In the genomic region with DNA sequence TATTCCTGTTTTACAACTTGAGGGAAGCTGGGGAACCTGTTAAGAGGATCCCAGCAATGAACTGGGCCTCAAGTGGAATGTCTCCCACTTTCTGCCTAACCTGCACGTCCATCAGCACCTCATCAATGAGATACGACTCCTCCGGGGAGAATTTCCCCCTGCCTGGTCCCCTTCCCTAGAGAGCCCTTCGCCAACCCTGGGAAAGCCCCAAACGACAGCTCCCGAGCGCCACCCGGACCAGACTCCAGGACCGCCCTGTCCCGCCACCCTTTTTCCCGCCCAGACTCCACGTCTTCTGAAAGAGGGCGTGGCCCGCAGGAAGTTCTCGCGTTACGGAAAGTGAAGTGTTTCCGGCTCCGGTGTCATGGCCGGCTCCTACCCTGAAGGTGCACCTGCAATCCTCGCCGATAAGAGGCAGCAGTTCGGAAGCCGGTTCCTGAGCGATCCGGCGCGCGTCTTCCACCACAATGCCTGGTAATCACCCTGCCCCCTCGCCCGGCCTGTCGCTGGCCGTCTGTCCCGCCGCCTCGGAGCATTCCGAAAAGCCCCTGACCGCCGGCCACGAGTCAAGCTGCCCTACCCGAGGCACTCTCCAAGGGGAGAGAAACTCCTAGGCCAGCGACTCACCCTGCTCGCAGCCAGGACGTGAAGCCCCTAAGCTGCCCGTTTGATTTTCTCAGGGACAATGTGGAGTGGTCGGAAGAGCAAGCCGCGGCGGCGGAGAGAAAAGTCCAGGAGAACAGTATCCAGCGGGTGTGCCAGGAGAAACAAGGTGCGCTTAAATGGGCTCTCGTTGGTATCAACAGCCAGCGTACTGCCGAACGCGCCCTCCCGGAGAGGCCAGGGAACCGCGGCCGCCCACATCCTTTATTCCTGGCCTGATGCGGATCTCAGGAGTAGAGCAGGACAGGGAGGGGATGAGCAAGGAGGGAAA, we compare ENCODE assay signal across 1 cellular context.
A peak's percentile ranks its signal among the peaks of the same experiment; 100 is the strongest.
TF ChIP-seq lines count a peak whose summit lies in the region.

A gene with protein sequence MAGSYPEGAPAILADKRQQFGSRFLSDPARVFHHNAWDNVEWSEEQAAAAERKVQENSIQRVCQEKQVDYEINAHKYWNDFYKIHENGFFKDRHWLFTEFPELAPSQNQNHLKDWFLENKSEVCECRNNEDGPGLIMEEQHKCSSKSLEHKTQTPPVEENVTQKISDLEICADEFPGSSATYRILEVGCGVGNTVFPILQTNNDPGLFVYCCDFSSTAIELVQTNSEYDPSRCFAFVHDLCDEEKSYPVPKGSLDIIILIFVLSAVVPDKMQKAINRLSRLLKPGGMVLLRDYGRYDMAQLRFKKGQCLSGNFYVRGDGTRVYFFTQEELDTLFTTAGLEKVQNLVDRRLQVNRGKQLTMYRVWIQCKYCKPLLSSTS (plus strand): TSS at position 347 of the 934 bp plus-strand sequence. CDS start 18 bp downstream, at position 365.

TF ChIP-seq in H1, 55 proteins besides CTCF, POLR2A, EP300 and RAD21:
- TF ChIP-seq YY1 (IDR thresholded peaks at IDR 0.05; ENCODE audit: low read depth, low read length) (peak; percentile 97), PHF8 (conservative IDR thresholded peaks at IDR 0.05; ENCODE audit: low read depth, low read length) (peak; percentile 64), HDAC2 (IDR thresholded peaks at IDR 0.05; ENCODE audit: borderline replicate concordance in 1 of 2, low read depth in 2 of 2, low read length in 2 of 2) (0 out of 4 replicates have a peak, but pooled peaks of 1 of the 2 experiments have one; percentile 54), RBBP5 (IDR thresholded peaks at IDR 0.05; ENCODE audit: borderline replicate concordance, low read depth, low read length) (peak; percentile 69; the same call in 1 of the 2 replicates), GABPA (IDR thresholded peaks at IDR 0.05; ENCODE audit: borderline replicate concordance, insufficient read depth, low read length) (peak; percentile 86; the same call in 1 of the 2 replicates), CREB1 (IDR thresholded peaks at IDR 0.05) (peak; percentile 59; the same call in 1 of the 2 replicates), KDM4A (IDR thresholded peaks at IDR 0.05; ENCODE audit: low read depth, low read length, severe bottlenecking) (peak; percentile 49), SIN3A (conservative IDR thresholded peaks at IDR 0.05 in 1 of 2, IDR thresholded peaks at IDR 0.05 in 1 of 2; ENCODE audit: low read depth in 1 of 2, low read length in 2 of 2) (peak in 1 of 2 experiments; percentile 84; a peak in 2 of 4 replicates), CHD2 (IDR thresholded peaks at IDR 0.05; ENCODE audit: low read length) (peak; percentile 90), ASH2L (IDR thresholded peaks at IDR 0.05; ENCODE audit: low read length) (peak; percentile 72), TBP (IDR thresholded peaks at IDR 0.05; ENCODE audit: low read depth, low read length) (peak; percentile 80), TAF1 (IDR thresholded peaks at IDR 0.05; ENCODE audit: low read depth, low read length) (peak; percentile 79), KDM5A (IDR thresholded peaks at IDR 0.05; ENCODE audit: low read length) (peak; percentile 86), POLR2AphosphoS5 (IDR thresholded peaks at IDR 0.05; ENCODE audit: low read depth, low read length) (peak; percentile 82), BRCA1 (IDR thresholded peaks at IDR 0.05; ENCODE audit: low read depth, low read length) (peak; percentile 65; the same call in 1 of the 2 replicates)
- TF ChIP-seq, protein P1, sequence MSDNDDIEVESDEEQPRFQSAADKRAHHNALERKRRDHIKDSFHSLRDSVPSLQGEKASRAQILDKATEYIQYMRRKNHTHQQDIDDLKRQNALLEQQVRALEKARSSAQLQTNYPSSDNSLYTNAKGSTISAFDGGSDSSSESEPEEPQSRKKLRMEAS (IDR thresholded peaks at IDR 0.05) = peak; percentile 90
- TF ChIP-seq, protein P2, sequence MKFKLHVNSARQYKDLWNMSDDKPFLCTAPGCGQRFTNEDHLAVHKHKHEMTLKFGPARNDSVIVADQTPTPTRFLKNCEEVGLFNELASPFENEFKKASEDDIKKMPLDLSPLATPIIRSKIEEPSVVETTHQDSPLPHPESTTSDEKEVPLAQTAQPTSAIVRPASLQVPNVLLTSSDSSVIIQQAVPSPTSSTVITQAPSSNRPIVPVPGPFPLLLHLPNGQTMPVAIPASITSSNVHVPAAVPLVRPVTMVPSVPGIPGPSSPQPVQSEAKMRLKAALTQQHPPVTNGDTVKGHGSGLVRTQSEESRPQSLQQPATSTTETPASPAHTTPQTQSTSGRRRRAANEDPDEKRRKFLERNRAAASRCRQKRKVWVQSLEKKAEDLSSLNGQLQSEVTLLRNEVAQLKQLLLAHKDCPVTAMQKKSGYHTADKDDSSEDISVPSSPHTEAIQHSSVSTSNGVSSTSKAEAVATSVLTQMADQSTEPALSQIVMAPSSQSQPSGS (IDR thresholded peaks at IDR 0.05; ENCODE audit: low read length) = peak; percentile 68; the same call in 1 of the 2 replicates
- TF ChIP-seq, protein P3, sequence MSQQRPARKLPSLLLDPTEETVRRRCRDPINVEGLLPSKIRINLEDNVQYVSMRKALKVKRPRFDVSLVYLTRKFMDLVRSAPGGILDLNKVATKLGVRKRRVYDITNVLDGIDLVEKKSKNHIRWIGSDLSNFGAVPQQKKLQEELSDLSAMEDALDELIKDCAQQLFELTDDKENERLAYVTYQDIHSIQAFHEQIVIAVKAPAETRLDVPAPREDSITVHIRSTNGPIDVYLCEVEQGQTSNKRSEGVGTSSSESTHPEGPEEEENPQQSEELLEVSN (IDR thresholded peaks at IDR 0.05) = peak; percentile 98
